In genomic region chr19:3162418-3163229, GRCh38 we compare ENCODE assay signal across 1 cellular context.
TF ChIP-seq lines count a peak whose summit lies in the region.

No MANE protein-coding gene starts in this region.

TF ChIP-seq in K562, 482 proteins besides CTCF, POLR2A, EP300 and RAD21 (continues in another document):
- TF ChIP-seq PATZ1 (CRISPR knock-in tag; IDR thresholded peaks at IDR 0.05; ENCODE audit: borderline replicate concordance): no peak
- no peak for TF ChIP-seq GATA2 (CRISPR knock-in tag; IDR thresholded peaks at IDR 0.05)
- no peak for TF ChIP-seq MEF2D (tag; conservative IDR thresholded peaks at IDR 0.05; ENCODE audit: low read depth)
- no peak for TF ChIP-seq EZH2 (IDR thresholded peaks at IDR 0.05; ENCODE audit: borderline replicate concordance, low read depth, low read length)
- TF ChIP-seq, protein P1, sequence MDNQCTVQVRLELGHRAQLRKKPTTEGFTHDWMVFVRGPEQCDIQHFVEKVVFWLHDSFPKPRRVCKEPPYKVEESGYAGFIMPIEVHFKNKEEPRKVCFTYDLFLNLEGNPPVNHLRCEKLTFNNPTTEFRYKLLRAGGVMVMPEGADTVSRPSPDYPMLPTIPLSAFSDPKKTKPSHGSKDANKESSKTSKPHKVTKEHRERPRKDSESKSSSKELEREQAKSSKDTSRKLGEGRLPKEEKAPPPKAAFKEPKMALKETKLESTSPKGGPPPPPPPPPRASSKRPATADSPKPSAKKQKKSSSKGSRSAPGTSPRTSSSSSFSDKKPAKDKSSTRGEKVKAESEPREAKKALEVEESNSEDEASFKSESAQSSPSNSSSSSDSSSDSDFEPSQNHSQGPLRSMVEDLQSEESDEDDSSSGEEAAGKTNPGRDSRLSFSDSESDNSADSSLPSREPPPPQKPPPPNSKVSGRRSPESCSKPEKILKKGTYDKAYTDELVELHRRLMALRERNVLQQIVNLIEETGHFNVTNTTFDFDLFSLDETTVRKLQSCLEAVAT (IDR thresholded peaks at IDR 0.05): no peak
- no peak for TF ChIP-seq HDAC6 (IDR thresholded peaks at IDR 0.05; ENCODE audit: low read depth, low read length)
- no peak for TF ChIP-seq SMARCB1 (IDR thresholded peaks at IDR 0.05; ENCODE audit: insufficient read length, low read depth)
- TF ChIP-seq MTA1 (IDR thresholded peaks at IDR 0.05; ENCODE audit: borderline replicate concordance): no peak
- peak; percentile 44 for TF ChIP-seq NFYB (IDR thresholded peaks at IDR 0.05; ENCODE audit: extremely low read depth, insufficient read length)
- no peak for TF ChIP-seq SFPQ (IDR thresholded peaks at IDR 0.05; ENCODE audit: low read depth, low read length)
- TF ChIP-seq CBX1 (IDR thresholded peaks at IDR 0.05; ENCODE audit: low read depth): peak; percentile 24; the same call in 1 of the 2 replicates
- TF ChIP-seq ZNF766 (CRISPR knock-in tag; conservative IDR thresholded peaks at IDR 0.05): no peak
- TF ChIP-seq ZNF764 (CRISPR knock-in tag; IDR thresholded peaks at IDR 0.05; ENCODE audit: low read depth): no peak
- TF ChIP-seq SAP30 (IDR thresholded peaks at IDR 0.05; ENCODE audit: borderline replicate concordance, insufficient read depth, low read depth, low read length, poor library complexity, severe bottlenecking): no peak
- no peak for TF ChIP-seq HCFC1 (IDR thresholded peaks at IDR 0.05; ENCODE audit: low read depth, low read length)
- no peak for TF ChIP-seq FOSL1 (tag; conservative IDR thresholded peaks at IDR 0.05)
- TF ChIP-seq, protein P2, sequence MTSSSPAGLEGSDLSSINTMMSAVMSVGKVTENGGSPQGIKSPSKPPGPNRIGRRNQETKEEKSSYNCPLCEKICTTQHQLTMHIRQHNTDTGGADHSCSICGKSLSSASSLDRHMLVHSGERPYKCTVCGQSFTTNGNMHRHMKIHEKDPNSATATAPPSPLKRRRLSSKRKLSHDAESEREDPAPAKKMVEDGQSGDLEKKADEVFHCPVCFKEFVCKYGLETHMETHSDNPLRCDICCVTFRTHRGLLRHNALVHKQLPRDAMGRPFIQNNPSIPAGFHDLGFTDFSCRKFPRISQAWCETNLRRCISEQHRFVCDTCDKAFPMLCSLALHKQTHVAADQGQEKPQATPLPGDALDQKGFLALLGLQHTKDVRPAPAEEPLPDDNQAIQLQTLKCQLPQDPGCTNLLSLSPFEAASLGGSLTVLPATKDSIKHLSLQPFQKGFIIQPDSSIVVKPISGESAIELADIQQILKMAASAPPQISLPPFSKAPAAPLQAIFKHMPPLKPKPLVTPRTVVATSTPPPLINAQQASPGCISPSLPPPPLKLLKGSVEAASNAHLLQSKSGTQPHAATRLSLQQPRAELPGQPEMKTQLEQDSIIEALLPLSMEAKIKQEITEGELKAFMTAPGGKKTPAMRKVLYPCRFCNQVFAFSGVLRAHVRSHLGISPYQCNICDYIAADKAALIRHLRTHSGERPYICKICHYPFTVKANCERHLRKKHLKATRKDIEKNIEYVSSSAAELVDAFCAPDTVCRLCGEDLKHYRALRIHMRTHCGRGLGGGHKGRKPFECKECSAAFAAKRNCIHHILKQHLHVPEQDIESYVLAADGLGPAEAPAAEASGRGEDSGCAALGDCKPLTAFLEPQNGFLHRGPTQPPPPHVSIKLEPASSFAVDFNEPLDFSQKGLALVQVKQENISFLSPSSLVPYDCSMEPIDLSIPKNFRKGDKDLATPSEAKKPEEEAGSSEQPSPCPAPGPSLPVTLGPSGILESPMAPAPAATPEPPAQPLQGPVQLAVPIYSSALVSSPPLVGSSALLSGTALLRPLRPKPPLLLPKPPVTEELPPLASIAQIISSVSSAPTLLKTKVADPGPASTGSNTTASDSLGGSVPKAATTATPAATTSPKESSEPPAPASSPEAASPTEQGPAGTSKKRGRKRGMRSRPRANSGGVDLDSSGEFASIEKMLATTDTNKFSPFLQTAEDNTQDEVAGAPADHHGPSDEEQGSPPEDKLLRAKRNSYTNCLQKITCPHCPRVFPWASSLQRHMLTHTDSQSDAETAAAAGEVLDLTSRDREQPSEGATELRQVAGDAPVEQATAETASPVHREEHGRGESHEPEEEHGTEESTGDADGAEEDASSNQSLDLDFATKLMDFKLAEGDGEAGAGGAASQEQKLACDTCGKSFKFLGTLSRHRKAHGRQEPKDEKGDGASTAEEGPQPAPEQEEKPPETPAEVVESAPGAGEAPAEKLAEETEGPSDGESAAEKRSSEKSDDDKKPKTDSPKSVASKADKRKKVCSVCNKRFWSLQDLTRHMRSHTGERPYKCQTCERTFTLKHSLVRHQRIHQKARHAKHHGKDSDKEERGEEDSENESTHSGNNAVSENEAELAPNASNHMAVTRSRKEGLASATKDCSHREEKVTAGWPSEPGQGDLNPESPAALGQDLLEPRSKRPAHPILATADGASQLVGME (CRISPR knock-in tag; IDR thresholded peaks at IDR 0.05): no peak
- TF ChIP-seq RAD51 (IDR thresholded peaks at IDR 0.05; ENCODE audit: borderline replicate concordance, low read depth): peak; percentile 78
- TF ChIP-seq ZFP30 (CRISPR knock-in tag; IDR thresholded peaks at IDR 0.05; ENCODE audit: borderline replicate concordance): no peak
- TF ChIP-seq, protein P3, sequence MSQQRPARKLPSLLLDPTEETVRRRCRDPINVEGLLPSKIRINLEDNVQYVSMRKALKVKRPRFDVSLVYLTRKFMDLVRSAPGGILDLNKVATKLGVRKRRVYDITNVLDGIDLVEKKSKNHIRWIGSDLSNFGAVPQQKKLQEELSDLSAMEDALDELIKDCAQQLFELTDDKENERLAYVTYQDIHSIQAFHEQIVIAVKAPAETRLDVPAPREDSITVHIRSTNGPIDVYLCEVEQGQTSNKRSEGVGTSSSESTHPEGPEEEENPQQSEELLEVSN (IDR thresholded peaks at IDR 0.05; ENCODE audit: borderline replicate concordance in 1 of 2, extremely low read depth in 1 of 2, insufficient read depth in 1 of 2, insufficient read length in 1 of 2, low read depth in 1 of 2, low read length in 1 of 2, poor library complexity in 1 of 2, severe bottlenecking in 1 of 2): peak in 1 of 2 experiments; percentile 23
- TF ChIP-seq, protein P4, sequence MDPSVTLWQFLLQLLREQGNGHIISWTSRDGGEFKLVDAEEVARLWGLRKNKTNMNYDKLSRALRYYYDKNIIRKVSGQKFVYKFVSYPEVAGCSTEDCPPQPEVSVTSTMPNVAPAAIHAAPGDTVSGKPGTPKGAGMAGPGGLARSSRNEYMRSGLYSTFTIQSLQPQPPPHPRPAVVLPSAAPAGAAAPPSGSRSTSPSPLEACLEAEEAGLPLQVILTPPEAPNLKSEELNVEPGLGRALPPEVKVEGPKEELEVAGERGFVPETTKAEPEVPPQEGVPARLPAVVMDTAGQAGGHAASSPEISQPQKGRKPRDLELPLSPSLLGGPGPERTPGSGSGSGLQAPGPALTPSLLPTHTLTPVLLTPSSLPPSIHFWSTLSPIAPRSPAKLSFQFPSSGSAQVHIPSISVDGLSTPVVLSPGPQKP (CRISPR knock-in tag; IDR thresholded peaks at IDR 0.05): no peak
- TF ChIP-seq ZNF282 (CRISPR knock-in tag; IDR thresholded peaks at IDR 0.05): no peak
- no peak for TF ChIP-seq ZNF197 (CRISPR knock-in tag; IDR thresholded peaks at IDR 0.05; ENCODE audit: low read depth)
- no peak for TF ChIP-seq RBM22 (IDR thresholded peaks at IDR 0.05; ENCODE audit: low read depth, low read length, poor library complexity, severe bottlenecking)
- TF ChIP-seq TFE3 (CRISPR knock-in tag; IDR thresholded peaks at IDR 0.05): peak; percentile 92
- TF ChIP-seq ZNF24 (IDR thresholded peaks at IDR 0.05): no peak
- TF ChIP-seq, protein P5, sequence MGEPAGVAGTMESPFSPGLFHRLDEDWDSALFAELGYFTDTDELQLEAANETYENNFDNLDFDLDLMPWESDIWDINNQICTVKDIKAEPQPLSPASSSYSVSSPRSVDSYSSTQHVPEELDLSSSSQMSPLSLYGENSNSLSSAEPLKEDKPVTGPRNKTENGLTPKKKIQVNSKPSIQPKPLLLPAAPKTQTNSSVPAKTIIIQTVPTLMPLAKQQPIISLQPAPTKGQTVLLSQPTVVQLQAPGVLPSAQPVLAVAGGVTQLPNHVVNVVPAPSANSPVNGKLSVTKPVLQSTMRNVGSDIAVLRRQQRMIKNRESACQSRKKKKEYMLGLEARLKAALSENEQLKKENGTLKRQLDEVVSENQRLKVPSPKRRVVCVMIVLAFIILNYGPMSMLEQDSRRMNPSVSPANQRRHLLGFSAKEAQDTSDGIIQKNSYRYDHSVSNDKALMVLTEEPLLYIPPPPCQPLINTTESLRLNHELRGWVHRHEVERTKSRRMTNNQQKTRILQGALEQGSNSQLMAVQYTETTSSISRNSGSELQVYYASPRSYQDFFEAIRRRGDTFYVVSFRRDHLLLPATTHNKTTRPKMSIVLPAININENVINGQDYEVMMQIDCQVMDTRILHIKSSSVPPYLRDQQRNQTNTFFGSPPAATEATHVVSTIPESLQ (CRISPR knock-in tag; IDR thresholded peaks at IDR 0.05): no peak
- TF ChIP-seq, protein P6, sequence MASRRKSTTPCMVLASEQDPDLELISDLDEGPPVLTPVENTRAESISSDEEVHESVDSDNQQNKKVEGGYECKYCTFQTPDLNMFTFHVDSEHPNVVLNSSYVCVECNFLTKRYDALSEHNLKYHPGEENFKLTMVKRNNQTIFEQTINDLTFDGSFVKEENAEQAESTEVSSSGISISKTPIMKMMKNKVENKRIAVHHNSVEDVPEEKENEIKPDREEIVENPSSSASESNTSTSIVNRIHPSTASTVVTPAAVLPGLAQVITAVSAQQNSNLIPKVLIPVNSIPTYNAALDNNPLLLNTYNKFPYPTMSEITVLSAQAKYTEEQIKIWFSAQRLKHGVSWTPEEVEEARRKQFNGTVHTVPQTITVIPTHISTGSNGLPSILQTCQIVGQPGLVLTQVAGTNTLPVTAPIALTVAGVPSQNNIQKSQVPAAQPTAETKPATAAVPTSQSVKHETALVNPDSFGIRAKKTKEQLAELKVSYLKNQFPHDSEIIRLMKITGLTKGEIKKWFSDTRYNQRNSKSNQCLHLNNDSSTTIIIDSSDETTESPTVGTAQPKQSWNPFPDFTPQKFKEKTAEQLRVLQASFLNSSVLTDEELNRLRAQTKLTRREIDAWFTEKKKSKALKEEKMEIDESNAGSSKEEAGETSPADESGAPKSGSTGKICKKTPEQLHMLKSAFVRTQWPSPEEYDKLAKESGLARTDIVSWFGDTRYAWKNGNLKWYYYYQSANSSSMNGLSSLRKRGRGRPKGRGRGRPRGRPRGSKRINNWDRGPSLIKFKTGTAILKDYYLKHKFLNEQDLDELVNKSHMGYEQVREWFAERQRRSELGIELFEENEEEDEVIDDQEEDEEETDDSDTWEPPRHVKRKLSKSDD (conservative IDR thresholded peaks at IDR 0.05; ENCODE audit: low read length): no peak
- TF ChIP-seq, protein P7, sequence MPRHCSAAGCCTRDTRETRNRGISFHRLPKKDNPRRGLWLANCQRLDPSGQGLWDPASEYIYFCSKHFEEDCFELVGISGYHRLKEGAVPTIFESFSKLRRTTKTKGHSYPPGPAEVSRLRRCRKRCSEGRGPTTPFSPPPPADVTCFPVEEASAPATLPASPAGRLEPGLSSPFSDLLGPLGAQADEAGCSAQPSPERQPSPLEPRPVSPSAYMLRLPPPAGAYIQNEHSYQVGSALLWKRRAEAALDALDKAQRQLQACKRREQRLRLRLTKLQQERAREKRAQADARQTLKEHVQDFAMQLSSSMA (CRISPR knock-in tag; IDR thresholded peaks at IDR 0.05): no peak
- no peak for TF ChIP-seq HNRNPL (IDR thresholded peaks at IDR 0.05; ENCODE audit: low read depth, low read length)
- TF ChIP-seq ZNF143 (CRISPR knock-in tag; IDR thresholded peaks at IDR 0.05): 0 out of 2 replicates have a peak, but pooled peaks have one; percentile 5
- TF ChIP-seq CXXC5 (CRISPR knock-in tag; IDR thresholded peaks at IDR 0.05): no peak
